14 cellular contexts compared by ENCODE assay signal in genomic region chr17:81328489-81328888, GRCh38. TPM values are rescaled to one million over a fixed set of nuclear protein-coding genes. Genes with fewer than 3 reads are reported as not detected.
DNase-seq lines count a peak whose midpoint lies in the region; ATAC-seq and TF ChIP-seq lines count a peak whose summit lies in the region.
"Had no signal": no experiment of that assay in that cellular context is flagged by ENCODE, and none has a peak within 500 bp of the region (broad histone marks: within the 10 kb centered on the region; RNA-seq: fewer than 3 reads in every experiment).

No MANE protein-coding gene starts in this region.

- no peaks in the 10 kb centered on the region for H3K27me3 ChIP-seq in esophagus (ENCODE audit: control insufficient read depth in 1 of 2, insufficient read depth in 2 of 2, low read length in 2 of 2)
- H3K27me3 ChIP-seq in trophoblast cell (ENCODE audit: insufficient read depth, low read length): no peaks in the 10 kb centered on the region
- H3K27me3 ChIP-seq: ascending aorta, MG63 had no signal

- H3K36me3 ChIP-seq in esophagus (ENCODE audit: control insufficient read depth in 2 of 2, insufficient read depth in 2 of 2, low read length in 1 of 2) (no peaks in the 10 kb centered on the region), trophoblast cell (ENCODE audit: control insufficient read depth in 1 of 2, insufficient read depth in 2 of 2, low read length in 2 of 2) (no peaks in the 10 kb centered on the region)
- H3K36me3 ChIP-seq: ascending aorta, MG63 had no signal

- H4K12ac ChIP-seq in trophoblast cell (ENCODE audit: low read depth, low read length): peak overlapping the region; percentile 79

- no peak for ATAC-seq in activated CD4-positive, alpha-beta T cell treated with anti-CD3 and anti-CD28 coated beads for 36 hours

- no peak overlapping the region for H3K23ac ChIP-seq in trophoblast cell (ENCODE audit: low read length)

- no peaks in the 10 kb centered on the region for H3K9me3 Mint-ChIP-seq in activated CD4-positive, alpha-beta T cell treated with anti-CD3 and anti-CD28 coated beads for 36 hours (ENCODE audit: low read depth)
- H3K9me3 Mint-ChIP-seq: activated T-cell treated with anti-CD3 and anti-CD28 coated beads, Interleukin-2, amount 50 U/mL, for 24 hours had no signal

- POLR2A ChIA-PET in activated CD4-positive, alpha-beta T cell treated with anti-CD3 and anti-CD28 coated beads for 36 hours (lab: Charles Lee): no interaction called here

- peak overlapping the region; percentile 79 for H3K27ac ChIP-seq in 22Rv1
- H3K27ac ChIP-seq in esophagus (ENCODE audit: low read depth in 2 of 2, low read length in 1 of 2): peak overlapping the region; percentile 81 to 97
- peak overlapping the region; percentile 89 for H3K27ac ChIP-seq in trophoblast cell (ENCODE audit: low read depth, low read length)

- no peak overlapping the region for H3K4me3 Mint-ChIP-seq in activated CD4-positive, alpha-beta T cell treated with anti-CD3 and anti-CD28 coated beads for 36 hours
- H3K4me3 Mint-ChIP-seq: activated T-cell treated with anti-CD3 and anti-CD28 coated beads, Interleukin-2, amount 50 U/mL, for 24 hours had no signal

- H3K4me3 ChIP-seq in esophagus (ENCODE audit: low read depth in 1 of 2, low read length in 2 of 2): peak overlapping the region in 1 of 2 donors; percentile 18
- no peak overlapping the region for H3K4me3 ChIP-seq in trophoblast cell (ENCODE audit: low read depth, low read length)
- H3K4me3 ChIP-seq: ascending aorta had no signal

- peak overlapping the region; percentile 79 for H2BK120ac ChIP-seq in trophoblast cell (ENCODE audit: insufficient read depth, low read length, poor library complexity)

- H3K9ac ChIP-seq in trophoblast cell (ENCODE audit: low read length): no peak overlapping the region

- peak overlapping the region; percentile 9 for H3K14ac ChIP-seq in trophoblast cell (ENCODE audit: low read length)

- H3K4me1 ChIP-seq in esophagus (ENCODE audit: control insufficient read depth in 2 of 2, insufficient read depth in 2 of 2, low read length in 1 of 2) (peaks cover 21 to 35% of the 10 kb centered on the region in 2 donors), trophoblast cell (ENCODE audit: control insufficient read depth in 1 of 2, insufficient read depth in 2 of 2, low read length in 2 of 2) (peaks cover 29% of the 10 kb centered on the region in 2 experiments)

- H3K4me2 ChIP-seq in trophoblast cell (ENCODE audit: low read length): peak overlapping the region; percentile 50

- CTCF ChIA-PET in activated CD4-positive, alpha-beta T cell treated with anti-CD3 and anti-CD28 coated beads for 36 hours (lab: Charles Lee): no interaction called here

- peak overlapping the region; percentile 93 for H4K8ac ChIP-seq in trophoblast cell (ENCODE audit: low read depth, low read length)

- DNase-seq in NCI-H510A (lab: John Stamatoyannopoulos, UW): peak; percentile 52
- no peak for DNase-seq in trophoblast cell
- DNase-seq in NCI-H2029 (lab: John Stamatoyannopoulos, UW): no peak
- no peak for DNase-seq in DMS153 (lab: John Stamatoyannopoulos, UW)
- no peak for DNase-seq in DMS114 treated with DMSO at 0.1 percent for 48 hours (lab: John Stamatoyannopoulos, UW; ENCODE audit: unreplicated experiment)
- DNase-seq in activated CD4-positive, alpha-beta T cell treated with anti-CD3 and anti-CD28 coated beads for 36 hours: no peak
- DNase-seq: activated T-cell treated with anti-CD3 and anti-CD28 coated beads, Interleukin-2, amount 50 U/mL, for 24 hours; GF-D8; NCI-H446; SHP77 treated with DMSO at 0.1 percent for 48 hours had no signal

- no peaks in the 10 kb centered on the region for H3K4me1 Mint-ChIP-seq in activated CD4-positive, alpha-beta T cell treated with anti-CD3 and anti-CD28 coated beads for 36 hours

- H3K4ac ChIP-seq in trophoblast cell (ENCODE audit: low read depth, low read length): peak overlapping the region; percentile 17

- H3K36me3 Mint-ChIP-seq in activated CD4-positive, alpha-beta T cell treated with anti-CD3 and anti-CD28 coated beads for 36 hours (ENCODE audit: low read depth): no peaks in the 10 kb centered on the region

- H2BK5ac ChIP-seq in trophoblast cell (ENCODE audit: low read depth, low read length, poor library complexity): peak overlapping the region; percentile 87

- peak overlapping the region; percentile 95 for H4K91ac ChIP-seq in trophoblast cell (ENCODE audit: low read depth, low read length)

- no peak for TF ChIP-seq CTCF in 22Rv1 (IDR thresholded peaks at IDR 0.05)

- peak overlapping the region; percentile 6 for H2AK5ac ChIP-seq in trophoblast cell (ENCODE audit: low read length)

- H3K79me1 ChIP-seq in trophoblast cell (ENCODE audit: low read length): peaks cover 26% of the 10 kb centered on the region

- H2AFZ ChIP-seq in trophoblast cell (ENCODE audit: insufficient read depth, low read length, poor library complexity): peak overlapping the region; percentile 28

- H3K27me3 Mint-ChIP-seq in activated CD4-positive, alpha-beta T cell treated with anti-CD3 and anti-CD28 coated beads for 36 hours: peaks cover 5% of the 10 kb centered on the region

- intact Hi-C loops in activated CD4-positive, alpha-beta T cell treated with anti-CD3 and anti-CD28 coated beads for 36 hours (cut with DNase I, micrococcal nuclease): no loop called here

- peak overlapping the region; percentile 89 for H2BK12ac ChIP-seq in trophoblast cell (ENCODE audit: low read length)

- 44 to 46% methylated on average over 14 of the region's 14 CpGs for WGBS in esophagus, 2 donors
- WGBS in trophoblast cell (ENCODE audit: extremely low coverage, insufficient coverage, insufficient read length): no CpG with 5 or more reads among the region's 14 CpGs

- no peak overlapping the region for H3K27ac Mint-ChIP-seq in activated CD4-positive, alpha-beta T cell treated with anti-CD3 and anti-CD28 coated beads for 36 hours
- H3K27ac Mint-ChIP-seq: activated T-cell treated with anti-CD3 and anti-CD28 coated beads, Interleukin-2, amount 50 U/mL, for 24 hours had no signal

- H3K9me3 ChIP-seq in esophagus (ENCODE audit: control insufficient read depth in 2 of 2, insufficient read depth in 1 of 2, low read depth in 1 of 2, low read length in 1 of 2) (no peaks in the 10 kb centered on the region), trophoblast cell (ENCODE audit: insufficient read depth, low read depth, low read length) (peaks cover 1% of the 10 kb centered on the region)
- H3K9me3 ChIP-seq: ascending aorta, MG63 had no signal

- H3K18ac ChIP-seq in trophoblast cell (ENCODE audit: low read length): peak overlapping the region; percentile 83

- H3K79me2 ChIP-seq in trophoblast cell (ENCODE audit: control insufficient read depth, insufficient read depth, low read length, poor library complexity): peaks cover 3% of the 10 kb centered on the region

RNA-seq across cellular contexts. Expression of gene SLC38A10, which starts 33.4 kb away (rescaled TPM):
- polyA plus RNA-seq in esophagus: 10 to 100 TPM; 22.9 to 40.5 TPM
- 35.9 and 39.2 TPM in 2 replicates for polyA plus RNA-seq in trophoblast cell (2013)
- 10 to 100 TPM; 47.6 to 52.9 TPM for total RNA-seq in activated CD4-positive, alpha-beta T cell treated with anti-CD3 and anti-CD28 coated beads for 36 hours
